14 cellular contexts compared by ENCODE assay signal in the genomic region with DNA sequence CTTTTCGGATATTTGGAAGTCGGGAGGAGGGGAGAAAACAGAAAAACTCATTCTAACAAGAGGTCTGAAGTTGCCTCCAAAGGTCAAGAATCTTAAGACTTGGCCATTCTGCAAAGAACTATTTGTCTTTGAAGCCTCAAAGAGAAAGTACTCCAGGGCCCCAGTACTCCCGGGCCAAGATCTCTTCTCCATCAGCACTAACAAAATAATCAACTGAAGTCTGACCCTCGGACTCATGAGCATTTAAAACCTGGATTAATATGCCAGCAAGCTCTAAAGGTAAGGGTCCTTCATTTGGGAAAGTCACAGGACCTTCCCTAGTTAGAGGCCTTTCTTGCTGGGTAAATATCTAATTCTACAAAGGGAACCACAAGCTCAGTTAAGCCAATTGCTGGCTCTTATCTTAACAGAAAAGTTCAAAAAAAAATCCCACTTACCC. TPM values are rescaled to one million over a fixed set of nuclear protein-coding genes. Genes with fewer than 3 reads are reported as not detected.
DNase-seq lines count a peak whose midpoint lies in the region; ATAC-seq and TF ChIP-seq lines count a peak whose summit lies in the region.
"Had no signal": no experiment of that assay in that cellular context is flagged by ENCODE, and none has a peak within 500 bp of the region (broad histone marks: within the 10 kb centered on the region; RNA-seq: fewer than 3 reads in every experiment).

No MANE protein-coding gene starts in this region.

- peaks cover 10% of the 10 kb centered on the region for H3K36me3 Mint-ChIP-seq in CD8-positive, alpha-beta T cell
- H3K36me3 Mint-ChIP-seq in endothelial cell (ENCODE audit: low read depth, unreplicated experiment), result peaks cover 11% of the 10 kb centered on the region
- H3K36me3 Mint-ChIP-seq: immature natural killer cell had no signal

- peaks cover 20% of the 10 kb centered on the region for H3K4me1 Mint-ChIP-seq in CD8-positive, alpha-beta T cell (ENCODE audit: low read depth)
- peaks cover 29% of the 10 kb centered on the region for H3K4me1 Mint-ChIP-seq in endothelial cell (ENCODE audit: unreplicated experiment)

- no peak for ATAC-seq in CD8-positive, alpha-beta T cell
- no peak for ATAC-seq in GM18502 (IDR thresholded peaks at IDR 0.05; ENCODE audit: poor library complexity, unreplicated experiment)
- no peak for ATAC-seq in mucosa of descending colon

- no peaks in the 10 kb centered on the region for H3K27me3 ChIP-seq in CD8-positive, alpha-beta T cell (ENCODE audit: insufficient read depth, low read length)
- no peaks in the 10 kb centered on the region for H3K27me3 ChIP-seq in OCI-LY3 (ENCODE audit: low read depth, low read length)
- H3K27me3 ChIP-seq in prostate gland (replicated peaks; ENCODE audit: insufficient read depth), result no peaks in the 10 kb centered on the region
- H3K27me3 ChIP-seq: breast epithelium had no signal

- peaks cover 8% of the 10 kb centered on the region; the same call in 1 of the 2 replicates for H3K79me2 ChIP-seq in OCI-LY3 (ENCODE audit: low read length)

- POLR2A ChIA-PET in CD8-positive, alpha-beta T cell (lab: Charles Lee), result no interaction called here

- H3K4me2 ChIP-seq in OCI-LY3 (ENCODE audit: low read length), result peak overlapping the region; percentile 65

- no peak for TF ChIP-seq CTCF in CD8-positive, alpha-beta T cell (IDR thresholded peaks at IDR 0.05)
- TF ChIP-seq CTCF in OCI-LY3 (IDR thresholded peaks at IDR 0.05; ENCODE audit: low read depth, low read length), result no peak
- TF ChIP-seq CTCF in prostate gland (IDR thresholded peaks at IDR 0.05), result no peak
- no peak for TF ChIP-seq CTCF in mucosa of descending colon (IDR thresholded peaks at IDR 0.05)
- no peak for TF ChIP-seq CTCF in endothelial cell (IDR thresholded peaks at IDR 0.05; ENCODE audit: unreplicated experiment)

- H3K36me3 ChIP-seq in CD8-positive, alpha-beta T cell (ENCODE audit: insufficient read depth, low read length), result no peaks in the 10 kb centered on the region
- H3K36me3 ChIP-seq in OCI-LY3 (replicated peaks; ENCODE audit: low read depth, low read length) (no peaks in the 10 kb centered on the region), prostate gland (no peaks in the 10 kb centered on the region), mucosa of descending colon (ENCODE audit: low read depth) (no peaks in the 10 kb centered on the region)
- H3K36me3 ChIP-seq: breast epithelium had no signal

- no peak overlapping the region for H3K4me3 ChIP-seq in CD8-positive, alpha-beta T cell (ENCODE audit: low read depth, low read length)
- H3K4me3 ChIP-seq in OCI-LY3 (ENCODE audit: low read length), result peak overlapping the region; percentile 42; the same call in 1 of the 2 replicates
- H3K4me3 ChIP-seq in prostate gland, result peak overlapping the region in 1 of 2 donors; percentile 83
- no peak overlapping the region for H3K4me3 ChIP-seq in mucosa of descending colon

- peaks cover 6% of the 10 kb centered on the region for H4K20me1 ChIP-seq in OCI-LY3 (ENCODE audit: insufficient read depth, low read length)

- no peak for TF ChIP-seq POLR2A in prostate gland (IDR thresholded peaks at IDR 0.05)

- H3K9me3 ChIP-seq in CD8-positive, alpha-beta T cell (ENCODE audit: low read length), result no peaks in the 10 kb centered on the region
- H3K9me3 ChIP-seq in OCI-LY3 (ENCODE audit: insufficient read depth, low read length) (no peaks in the 10 kb centered on the region), prostate gland (no peaks in the 10 kb centered on the region), mucosa of descending colon (no peaks in the 10 kb centered on the region)
- H3K9me3 ChIP-seq: breast epithelium, spleen had no signal

- H3K9me3 Mint-ChIP-seq in CD8-positive, alpha-beta T cell, result no peaks in the 10 kb centered on the region
- H3K9me3 Mint-ChIP-seq in endothelial cell (ENCODE audit: unreplicated experiment), result no peaks in the 10 kb centered on the region
- H3K9me3 Mint-ChIP-seq: immature natural killer cell, nephron had no signal

- peak overlapping the region; percentile 36; the same call in 1 of the 2 replicates for H3K9ac ChIP-seq in OCI-LY3 (ENCODE audit: low read length)

- CTCF ChIA-PET in CD8-positive, alpha-beta T cell (lab: Charles Lee), result interaction anchor here (0.6 to 2.9 kb wide), 14 partner anchors 13 to 613 kb away, joined by 3 to 32 read pairs (median 4); no protein-coding TSS in a partner anchor

- DNase-seq in CD8-positive, alpha-beta T cell, result no peak
- peak; percentile 67 for DNase-seq in foreskin melanocyte
- no peak for DNase-seq in prostate gland (ENCODE audit: low spot score)
- no peak for DNase-seq in mucosa of descending colon
- no peak for DNase-seq in pons (ENCODE audit: low spot score)
- DNase-seq in endothelial cell (ENCODE audit: low spot score), result no peak
- DNase-seq: NCI-H2081 treated with DMSO at 0.1 percent for 48 hours had no signal

- peaks cover 42% of the 10 kb centered on the region for H3K4me1 ChIP-seq in CD8-positive, alpha-beta T cell (ENCODE audit: insufficient read depth, low read length)
- H3K4me1 ChIP-seq in OCI-LY3 (ENCODE audit: low read length), result peaks cover 27% of the 10 kb centered on the region
- peaks cover 5% of the 10 kb centered on the region for H3K4me1 ChIP-seq in prostate gland (replicated peaks)
- peaks cover 47% of the 10 kb centered on the region for H3K4me1 ChIP-seq in mucosa of descending colon (ENCODE audit: low read depth)

- 10% methylated on average over 4 of the region's 4 CpGs for WGBS in prostate gland

- H3K27me3 Mint-ChIP-seq in CD8-positive, alpha-beta T cell (ENCODE audit: low read depth), result no peaks in the 10 kb centered on the region
- H3K27me3 Mint-ChIP-seq in endothelial cell (ENCODE audit: unreplicated experiment), result peaks cover 3% of the 10 kb centered on the region

- intact Hi-C loops in CD8-positive, alpha-beta T cell (cut with DNase I, micrococcal nuclease), result loop anchor here (1.0 to 10.0 kb wide), 10 partner anchors 18 to 326 kb away; no protein-coding TSS in a partner anchor
- intact Hi-C loops in prostate gland (cut with DNase I), result loop anchor here (2.0 to 5.0 kb wide), 4 partner anchors 40 to 265 kb away; no protein-coding TSS in a partner anchor
- intact Hi-C loops in mucosa of descending colon (cut with DNase I, micrococcal nuclease), result loop anchor here (2.0 to 10.0 kb wide), 2 partner anchors 102 to 262 kb away; no protein-coding TSS in a partner anchor

- no peak overlapping the region for H3K27ac Mint-ChIP-seq in CD8-positive, alpha-beta T cell
- H3K27ac Mint-ChIP-seq in endothelial cell (ENCODE audit: unreplicated experiment), result no peak overlapping the region
- H3K27ac Mint-ChIP-seq: activated CD4-positive, alpha-beta T cell treated with anti-CD3 and anti-CD28 coated beads for 36 hours; immature natural killer cell; nephron had no signal

- peak overlapping the region; percentile 56; the same call in 1 of the 2 replicates for H2AFZ ChIP-seq in OCI-LY3 (ENCODE audit: low read depth, low read length)

- no peak overlapping the region for H3K4me3 Mint-ChIP-seq in CD8-positive, alpha-beta T cell
- H3K4me3 Mint-ChIP-seq in endothelial cell (ENCODE audit: unreplicated experiment), result no peak overlapping the region
- H3K4me3 Mint-ChIP-seq: activated CD4-positive, alpha-beta T cell treated with anti-CD3 and anti-CD28 coated beads for 36 hours; immature natural killer cell; nephron had no signal

- peak overlapping the region; percentile 20 for H3K27ac ChIP-seq in CD8-positive, alpha-beta T cell (ENCODE audit: low read depth, low read length)
- H3K27ac ChIP-seq in OCI-LY3 (ENCODE audit: low read length) (no peak overlapping the region), prostate gland (peak overlapping the region; percentile 24 to 94)

RNA-seq across cellular contexts. Expression of a gene that starts 4.5 kb away (rescaled TPM):
- 10 to 100 TPM; 15.8 to 20.9 TPM for total RNA-seq in CD8-positive, alpha-beta T cell
- total RNA-seq in prostate gland (10 to 100 TPM; 32.3 to 54.6 TPM), mucosa of descending colon (10 to 100 TPM; 27.6 to 63.3 (median 39.3) TPM), endothelial cell (ENCODE audit: unreplicated experiment) (44.8 TPM)
